8 cellular contexts compared by ENCODE assay signal in genomic region chr19:34220472-34221063, GRCh38. TPM values are rescaled to one million over a fixed set of nuclear protein-coding genes. Genes with fewer than 3 reads are reported as not detected.
DNase-seq lines count a peak whose midpoint lies in the region; ATAC-seq and TF ChIP-seq lines count a peak whose summit lies in the region.

No MANE protein-coding gene starts in this region.

- H3K4me3 ChIP-seq in Caco-2 (ENCODE audit: low read depth, low read length) (no peak overlapping the region), PC-9 (no peak overlapping the region), fibroblast of villous mesenchyme (ENCODE audit: low read depth, low read length) (no peak overlapping the region), parathyroid adenoma (ENCODE audit: low read depth, low read length) (no peak overlapping the region)
- no peak overlapping the region for H3K4me3 ChIP-seq in Jurkat, Clone E6-1 (ENCODE audit: low read length)

- BruUV-seq in Caco-2 (replicated peaks; lab: Mats Ljungman, UMichigan): no TSS peak
- BruUV-seq in PC-9 (replicated peaks; lab: Mats Ljungman, UMichigan): no TSS peak

- H4K20me1 ChIP-seq in PC-9 (ENCODE audit: insufficient read depth): peaks cover 86% of the 10 kb centered on the region

- H3K9ac ChIP-seq in parathyroid adenoma: no peak overlapping the region

- H3K9me3 Mint-ChIP-seq in Caco-2 (ENCODE audit: unreplicated experiment): no peaks in the 10 kb centered on the region
- H3K9me3 Mint-ChIP-seq in activated T-cell treated with anti-CD3 and anti-CD28 coated beads, Interleukin-2, amount 50 U/mL, for 72 hours: no peaks in the 10 kb centered on the region

- H3K9me2 ChIP-seq in PC-9 (ENCODE audit: insufficient read depth): no peaks in the 10 kb centered on the region

- peaks cover 4% of the 10 kb centered on the region; the same call in 1 of the 2 replicates for H3K79me2 ChIP-seq in PC-9 (ENCODE audit: low read depth)
- peaks cover 27% of the 10 kb centered on the region for H3K79me2 ChIP-seq in parathyroid adenoma

- no peak overlapping the region for H3K27ac ChIP-seq in PC-9
- H3K27ac ChIP-seq in parathyroid adenoma: no peak overlapping the region

- POLR2A ChIA-PET in Caco-2 (lab: Charles Lee) (no interaction called here), PC-9 (lab: Charles Lee; ENCODE audit: unreplicated experiment) (no interaction called here)

- H3K36me3 Mint-ChIP-seq in Caco-2 (ENCODE audit: insufficient read depth, unreplicated experiment): peaks cover 96% of the 10 kb centered on the region
- peaks cover 20 to 46% of the 10 kb centered on the region in 2 donors for H3K36me3 Mint-ChIP-seq in activated T-cell treated with anti-CD3 and anti-CD28 coated beads, Interleukin-2, amount 50 U/mL, for 72 hours (ENCODE audit: insufficient read depth in 2 of 2)

- H2AFZ ChIP-seq in PC-9 (no peak overlapping the region), parathyroid adenoma (no peak overlapping the region)

- no peaks in the 10 kb centered on the region for H3K27me3 ChIP-seq in Caco-2 (replicated peaks; ENCODE audit: control insufficient read depth, insufficient read depth, low read length)
- no peaks in the 10 kb centered on the region for H3K27me3 ChIP-seq in PC-9 (ENCODE audit: insufficient read depth, low read depth)
- H3K27me3 ChIP-seq in parathyroid adenoma (ENCODE audit: control insufficient read depth, insufficient read depth, low read length): no peaks in the 10 kb centered on the region

- TF ChIP-seq CTCF in Caco-2 (IDR thresholded peaks at IDR 0.05; ENCODE audit: insufficient read depth in 1 of 2, low read depth in 1 of 2, low read length in 1 of 2, severe bottlenecking in 1 of 2, unreplicated experiment in 1 of 2) (peak; percentile 70 to 81), PC-9 (conservative IDR thresholded peaks at IDR 0.05) (peak; percentile 85), fibroblast of villous mesenchyme (IDR thresholded peaks at IDR 0.05; ENCODE audit: insufficient read depth, low read depth, low read length) (peak; percentile 83), parathyroid adenoma (IDR thresholded peaks at IDR 0.05) (peak; percentile 81)

- no peak overlapping the region for H3K4me3 Mint-ChIP-seq in Caco-2 (ENCODE audit: unreplicated experiment)
- no peak overlapping the region for H3K4me3 Mint-ChIP-seq in activated T-cell treated with anti-CD3 and anti-CD28 coated beads, Interleukin-2, amount 50 U/mL, for 72 hours

- no peak for ATAC-seq in activated T-cell treated with anti-CD3 and anti-CD28 coated beads, Interleukin-2, amount 50 U/mL, for 72 hours (replicated peaks in 1 of 2)
- ATAC-seq in HG03108 (IDR thresholded peaks at IDR 0.05; ENCODE audit: unreplicated experiment): no peak
- ATAC-seq in GM18868 (IDR thresholded peaks at IDR 0.05; ENCODE audit: unreplicated experiment): no peak

- H3K27me3 Mint-ChIP-seq in Caco-2 (ENCODE audit: insufficient read depth, unreplicated experiment): no peaks in the 10 kb centered on the region
- H3K27me3 Mint-ChIP-seq in activated T-cell treated with anti-CD3 and anti-CD28 coated beads, Interleukin-2, amount 50 U/mL, for 72 hours (ENCODE audit: low read depth): no peaks in the 10 kb centered on the region

- intact Hi-C loops in Caco-2 (cut with micrococcal nuclease; ENCODE audit: unreplicated experiment): loop anchor here (2.0 kb wide), 1 partner anchor 48 kb away; the partner anchor contains the start of gene LSM14A
- intact Hi-C loops in PC-9 (cut with micrococcal nuclease; ENCODE audit: unreplicated experiment): no loop called here

- peaks cover 38% of the 10 kb centered on the region for H3F3A ChIP-seq in PC-9 (ENCODE audit: insufficient read depth, low read depth)

- H3K36me3 ChIP-seq in Caco-2 (ENCODE audit: control insufficient read depth, insufficient read depth, low read length): peaks cover 9% of the 10 kb centered on the region
- peaks cover 52% of the 10 kb centered on the region for H3K36me3 ChIP-seq in PC-9 (ENCODE audit: low read depth)
- H3K36me3 ChIP-seq in parathyroid adenoma (ENCODE audit: control insufficient read depth, insufficient read depth, low read length): no peaks in the 10 kb centered on the region

- H3K9me3 ChIP-seq in Caco-2: no peaks in the 10 kb centered on the region
- H3K9me3 ChIP-seq in PC-9 (ENCODE audit: insufficient read depth, low read depth): no peaks in the 10 kb centered on the region
- H3K9me3 ChIP-seq in parathyroid adenoma (ENCODE audit: control insufficient read depth, low read length): no peaks in the 10 kb centered on the region

- DNase-seq in Caco-2: peak; percentile 66 to 80
- DNase-seq in Jurkat, Clone E6-1 (ENCODE audit: low read depth, low spot score): peak; percentile 41
- DNase-seq in PC-9: peak in 1 of 2 experiments; percentile 40
- peak; percentile 63 to 67 for DNase-seq in activated T-cell treated with anti-CD3 and anti-CD28 coated beads, Interleukin-2, amount 50 U/mL, for 72 hours
- peak; percentile 71 for DNase-seq in fibroblast of villous mesenchyme (ENCODE audit: low read depth)

- no peak overlapping the region for H3K27ac Mint-ChIP-seq in Caco-2 (ENCODE audit: unreplicated experiment)
- no peak overlapping the region for H3K27ac Mint-ChIP-seq in activated T-cell treated with anti-CD3 and anti-CD28 coated beads, Interleukin-2, amount 50 U/mL, for 72 hours

- CTCF ChIA-PET in Caco-2 (lab: Charles Lee): no interaction called here
- CTCF ChIA-PET in PC-9 (lab: Charles Lee): interaction anchor here (0.7 kb wide), 1 partner anchor 12 kb away, joined by 14 read pairs; no protein-coding TSS in a partner anchor

- H3K4me1 Mint-ChIP-seq in Caco-2 (ENCODE audit: low read depth, unreplicated experiment): no peaks in the 10 kb centered on the region
- H3K4me1 Mint-ChIP-seq in activated T-cell treated with anti-CD3 and anti-CD28 coated beads, Interleukin-2, amount 50 U/mL, for 72 hours (ENCODE audit: low read depth): peaks cover 55% of the 10 kb centered on the region

- H3K4me1 ChIP-seq in Caco-2 (no peaks in the 10 kb centered on the region), PC-9 (replicated peaks; ENCODE audit: insufficient read depth) (peaks cover 24% of the 10 kb centered on the region), parathyroid adenoma (peaks cover 5% of the 10 kb centered on the region)

- H3K4me2 ChIP-seq in PC-9 (no peak overlapping the region), parathyroid adenoma (ENCODE audit: low read length) (no peak overlapping the region)

RNA-seq across cellular contexts. Expression of gene GARRE1, which starts 33.8 kb away (rescaled TPM):
- total RNA-seq in Caco-2 (2022): 20.2 and 20.7 TPM in 2 replicates
- polyA plus RNA-seq in Jurkat, Clone E6-1 (2012; ENCODE audit: insufficient read depth, insufficient read length): 8.0 TPM
- 13.6 and 23.3 TPM in 2 replicates for total RNA-seq in PC-9 (2021)
- total RNA-seq in activated T-cell treated with anti-CD3 and anti-CD28 coated beads, Interleukin-2, amount 50 U/mL, for 72 hours: 10 to 100 TPM; 13.2 to 17.9 TPM
- total RNA-seq in fibroblast of villous mesenchyme: 14.5 and 16.8 TPM in 2 replicates

RNA-seq across cellular contexts. Expression of gene LSM14A, which starts 48.3 kb away (rescaled TPM):
- total RNA-seq in Caco-2 (2022) (228 and 233 TPM in 2 replicates), PC-9 (2021) (114 and 169 TPM in 2 replicates), fibroblast of villous mesenchyme (72.1 and 74.1 TPM in 2 replicates)
- 134 TPM for polyA plus RNA-seq in Jurkat, Clone E6-1 (2012; ENCODE audit: insufficient read depth, insufficient read length)
- total RNA-seq in activated T-cell treated with anti-CD3 and anti-CD28 coated beads, Interleukin-2, amount 50 U/mL, for 72 hours: 100 to 1,000 TPM; 112 to 130 TPM
